Comparison of ENCODE assay signal across 24 cellular contexts in genomic region chr17:74292495-74292894, GRCh38. TPM values are rescaled to one million over a fixed set of nuclear protein-coding genes. Genes with fewer than 3 reads are reported as not detected.
"Had no signal": no experiment of that assay in that cellular context is flagged by ENCODE, and none has a peak within 500 bp of the region (broad histone marks: within the 10 kb centered on the region; RNA-seq: fewer than 3 reads in every experiment).

No MANE protein-coding gene starts in this region.

- H3K27ac Mint-ChIP-seq: T-cell had no signal

- H3K9me3 Mint-ChIP-seq: T-cell had no signal

- H3K4me3 Mint-ChIP-seq: T-cell had no signal

- ATAC-seq: T-cell had no signal

- DNase-seq: Karpas-422, KG1, MM.1S, MV-4-11, NCI-H1048, NCI-H1105, NCI-H1417, NCI-H1436 treated with DMSO at 0.1 percent for 48 hours, NCI-H1694, NCI-H187 treated with DMSO at 0.1 percent for 48 hours, NCI-H2029 treated with DMSO at 0.1 percent for 48 hours, NCI-H2171 treated with DMSO at 0.1 percent for 48 hours, NCI-H345, NCI-H446 treated with DMSO at 0.1 percent for 48 hours, NCI-H510A treated with DMSO at 0.1 percent for 48 hours, NCI-H526, RPMI8226, SHP77, SK-N-SH, SW 1271, T-cell had no signal

- H3K27me3 Mint-ChIP-seq: T-cell had no signal

- H3K36me3 Mint-ChIP-seq: T-cell had no signal

RNA-seq across cellular contexts. Expression of gene DNAI2, which starts 18.5 kb away (rescaled TPM):
- total RNA-seq: HT-29, M059J, SK-MEL-5 had no signal
- polyA plus RNA-seq: SK-N-SH had no signal

RNA-seq across cellular contexts. Expression of gene KIF19, which starts 33.5 kb away (rescaled TPM):
- total RNA-seq: M059J had no signal
- polyA plus RNA-seq: SK-N-SH had no signal
